Comparison of ENCODE assay signal across 9 cellular contexts in genomic region chr19:12769689-12770088, GRCh38. TPM values are rescaled to one million over a fixed set of nuclear protein-coding genes. Genes with fewer than 3 reads are reported as not detected.
DNase-seq lines count a peak whose midpoint lies in the region; ATAC-seq and TF ChIP-seq lines count a peak whose summit lies in the region.
"Had no signal": no experiment of that assay in that cellular context is flagged by ENCODE, and none has a peak within 500 bp of the region (broad histone marks: within the 10 kb centered on the region; RNA-seq: fewer than 3 reads in every experiment).

No MANE protein-coding gene starts in this region.

- no peaks in the 10 kb centered on the region for H3K9me3 Mint-ChIP-seq in activated naive CD8-positive, alpha-beta T cell treated with anti-CD3 and anti-CD28 coated beads, Interleukin-2, amount 50 U/mL, for 24 hours

- no peaks in the 10 kb centered on the region for H3K36me3 Mint-ChIP-seq in activated naive CD8-positive, alpha-beta T cell treated with anti-CD3 and anti-CD28 coated beads, Interleukin-2, amount 50 U/mL, for 24 hours (ENCODE audit: low read depth)

- H3K4me1 Mint-ChIP-seq in activated naive CD8-positive, alpha-beta T cell treated with anti-CD3 and anti-CD28 coated beads, Interleukin-2, amount 50 U/mL, for 24 hours = peaks cover 11% of the 10 kb centered on the region

- DNase-seq in DMS153 (lab: John Stamatoyannopoulos, UW) (peak; percentile 66), SK-N-DZ (ENCODE audit: low spot score) (peak; percentile 65), omental fat pad (ENCODE audit: low spot score) (no peak), EL (no peak), OCI-M2 (lab: John Stamatoyannopoulos, UW; ENCODE audit: unreplicated experiment) (no peak), NK-92 (lab: John Stamatoyannopoulos, UW; ENCODE audit: unreplicated experiment) (no peak)
- peak; percentile 38 for DNase-seq in activated naive CD8-positive, alpha-beta T cell treated with anti-CD3 and anti-CD28 coated beads, Interleukin-2, amount 50 U/mL, for 24 hours
- DNase-seq: NCI-H2081 treated with DMSO at 0.1 percent for 48 hours had no signal

- no peak for TF ChIP-seq CTCF in omental fat pad (IDR thresholded peaks at IDR 0.05)

- peak overlapping the region; percentile 21 for H3K4me3 Mint-ChIP-seq in activated naive CD8-positive, alpha-beta T cell treated with anti-CD3 and anti-CD28 coated beads, Interleukin-2, amount 50 U/mL, for 24 hours

- ATAC-seq in activated naive CD8-positive, alpha-beta T cell treated with anti-CD3 and anti-CD28 coated beads, Interleukin-2, amount 50 U/mL, for 24 hours = peak; percentile 75
- ATAC-seq in omental fat pad (ENCODE audit: low FRiP score) (peak; percentile 63), GM21381 (IDR thresholded peaks at IDR 0.05; ENCODE audit: unreplicated experiment) (no peak)

- no peaks in the 10 kb centered on the region for H3K27me3 Mint-ChIP-seq in activated naive CD8-positive, alpha-beta T cell treated with anti-CD3 and anti-CD28 coated beads, Interleukin-2, amount 50 U/mL, for 24 hours

- no peak overlapping the region for H3K27ac Mint-ChIP-seq in activated naive CD8-positive, alpha-beta T cell treated with anti-CD3 and anti-CD28 coated beads, Interleukin-2, amount 50 U/mL, for 24 hours

RNA-seq across cellular contexts. Expression of gene HOOK2, which starts 5.7 kb away (rescaled TPM):
- polyA plus RNA-seq in SK-N-DZ (2014; cell fraction: cytosol; rRNA removed) = 27.5 and 33.1 TPM in 2 replicates
- 78.9 and 107 TPM in 2 replicates for polyA plus RNA-seq in SK-N-DZ (2014; cell fraction: nucleus; rRNA removed)
- total RNA-seq in omental fat pad = 10 to 100 TPM; 26.9 to 71.3 (median 56.3) TPM

RNA-seq across cellular contexts. Expression of gene BEST2, which starts 18.1 kb away (rescaled TPM):
- polyA plus RNA-seq in SK-N-DZ (2014; cell fraction: cytosol; rRNA removed) = not detected in 2 replicates
- 0.13 TPM in 1 of 2 replicates, not detected in the other for polyA plus RNA-seq in SK-N-DZ (2014; cell fraction: nucleus; rRNA removed)
- total RNA-seq in omental fat pad = not detected

RNA-seq across cellular contexts. Expression of gene JUNB, which starts 21.6 kb away (rescaled TPM):
- polyA plus RNA-seq in SK-N-DZ (2014; cell fraction: cytosol; rRNA removed) = 29.4 and 37.6 TPM in 2 replicates
- 49.1 and 66.1 TPM in 2 replicates for polyA plus RNA-seq in SK-N-DZ (2014; cell fraction: nucleus; rRNA removed)
- 1,000 to 10,000 TPM in 2 of 4 donors, 100 to 1,000 TPM in 2; 852 to 2,498 (median 1,079) TPM for total RNA-seq in omental fat pad

RNA-seq across cellular contexts. Expression of gene PRDX2, which starts 31.9 kb away (rescaled TPM):
- polyA plus RNA-seq in SK-N-DZ (2014; cell fraction: cytosol; rRNA removed) = 767 and 849 TPM in 2 replicates
- 377 and 409 TPM in 2 replicates for polyA plus RNA-seq in SK-N-DZ (2014; cell fraction: nucleus; rRNA removed)
- total RNA-seq in omental fat pad = 100 to 1,000 TPM; 165 to 320 (median 219) TPM

RNA-seq across cellular contexts. Expression of gene THSD8, which starts 32.2 kb away (rescaled TPM):
- not detected in 2 replicates for polyA plus RNA-seq in SK-N-DZ (2014; cell fraction: cytosol; rRNA removed)
- not detected in 2 replicates for polyA plus RNA-seq in SK-N-DZ (2014; cell fraction: nucleus; rRNA removed)
- not detected for total RNA-seq in omental fat pad

Comparison
In these comparisons a context has a peak if more than half of its experiments do, and no peak if none do; other contexts are left out.
1. DNase-seq: peak in DMS153 (single experiment), SK-N-DZ (single experiment) and activated naive CD8-positive, alpha-beta T cell treated with anti-CD3 and anti-CD28 coated beads, Interleukin-2, amount 50 U/mL, for 24 hours (single experiment); none in omental fat pad (single experiment), EL (single experiment), OCI-M2 (single experiment) and NK-92 (single experiment).